In genomic region chr6:156258981-156259380, GRCh38 we compare ENCODE assay signal across 31 cellular contexts.
DNase-seq lines count a peak whose midpoint lies in the region; ATAC-seq and TF ChIP-seq lines count a peak whose summit lies in the region.
"Had no signal": no experiment of that assay in that cellular context is flagged by ENCODE, and none has a peak within 500 bp of the region (broad histone marks: within the 10 kb centered on the region; RNA-seq: fewer than 3 reads in every experiment).

No MANE protein-coding gene starts in this region.

- H3K4me3 ChIP-seq in PC-9 (no peak overlapping the region), thyroid gland (replicated peaks in 1 of 3) (no peak overlapping the region)
- H3K4me3 ChIP-seq: A549; BLaER1; BLaER1 treated with 17β-estradiol and CSF1 and Interleukin-3, amounts not matched to agents 10 nM and 100 nM had no signal

- no peak overlapping the region for H3K27ac ChIP-seq in PC-9
- no peak overlapping the region for H3K27ac ChIP-seq in thyroid gland
- H3K27ac ChIP-seq: 22Rv1; A549; BLaER1; BLaER1 treated with 17β-estradiol and CSF1 and Interleukin-3, amounts not matched to agents 10 nM and 100 nM; C4-2B had no signal

- intact Hi-C loops in PC-9 (cut with micrococcal nuclease; ENCODE audit: unreplicated experiment) (no loop called here), thyroid gland (cut with DNase I) (no loop called here)

- WGBS in thyroid gland, 2 donors: 20 to 61% methylated on average over 3 of the region's 3 CpGs

- CTCF ChIA-PET in PC-9 (lab: Charles Lee): no interaction called here
- CTCF ChIA-PET in T-cell (lab: Charles Lee): no interaction called here

- peaks cover 0 to 5% (median 4%) of the 10 kb centered on the region in 3 donors for H3K4me1 Mint-ChIP-seq in T-cell
- H3K4me1 Mint-ChIP-seq: CD14-positive monocyte; CD4-positive, alpha-beta memory T cell; CD8-positive, alpha-beta memory T cell had no signal

- no peaks in the 10 kb centered on the region for H3K9me3 ChIP-seq in PC-9 (ENCODE audit: insufficient read depth, low read depth)
- H3K9me3 ChIP-seq in thyroid gland: no peaks in the 10 kb centered on the region
- H3K9me3 ChIP-seq: A549, BE2C, BLaER1, Caco-2 had no signal

- H3K27me3 ChIP-seq in PC-9 (ENCODE audit: insufficient read depth, low read depth) (no peaks in the 10 kb centered on the region), thyroid gland (no peaks in the 10 kb centered on the region)
- H3K27me3 ChIP-seq: BE2C; BLaER1; BLaER1 treated with 17β-estradiol and CSF1 and Interleukin-3, amounts not matched to agents 10 nM and 100 nM had no signal

- DNase-seq in PC-9: no peak
- peak; percentile 73 to 78 for DNase-seq in thyroid gland
- DNase-seq in T-cell: no peak
- no peak for DNase-seq in GM19238 (ENCODE audit: insufficient read length, low spot score)
- DNase-seq: 8988T; ACHN; AML-193; BE2C; C1 segment of cervical spinal cord; Caco-2; Calu3; CD4-positive, alpha-beta memory T cell; CD4-positive, alpha-beta T cell; CD4-positive, CD25-positive, alpha-beta regulatory T cell; CD8-positive, alpha-beta memory T cell; CD8-positive, alpha-beta T cell; COR-L47; DMS 273 treated with DMSO at 0.1 percent for 48 hours; DMS153; DMS53; DMS79; DMS79 treated with DMSO at 0.1 percent for 48 hours; DND-41; EL had no signal

- H3K27me3 Mint-ChIP-seq in T-cell: no peaks in the 10 kb centered on the region
- H3K27me3 Mint-ChIP-seq: B cell; CD4-positive, alpha-beta memory T cell; CD4-positive, alpha-beta T cell had no signal

- no peaks in the 10 kb centered on the region for H3K4me1 ChIP-seq in PC-9 (replicated peaks; ENCODE audit: insufficient read depth)
- H3K4me1 ChIP-seq in thyroid gland: peaks cover 6 to 7% of the 10 kb centered on the region in 2 donors
- H3K4me1 ChIP-seq: A549, Caco-2 had no signal

- H3K9me3 Mint-ChIP-seq in T-cell: peaks cover 0 to 4% (median 0%) of the 10 kb centered on the region in 3 donors
- H3K9me3 Mint-ChIP-seq: CD4-positive, alpha-beta T cell; CD8-positive, alpha-beta T cell had no signal

- no peak for TF ChIP-seq CTCF in PC-9 (conservative IDR thresholded peaks at IDR 0.05)
- no peak for TF ChIP-seq CTCF in thyroid gland (IDR thresholded peaks at IDR 0.05)

- 0 out of 2 replicates have a peak overlapping the region, but pooled peaks have one; percentile 16 for H2AFZ ChIP-seq in PC-9

- no TSS peak for BruUV-seq in PC-9 (replicated peaks; lab: Mats Ljungman, UMichigan)

- H3K4me2 ChIP-seq in PC-9: no peak overlapping the region
- H3K4me2 ChIP-seq: A549; BLaER1; BLaER1 treated with 17β-estradiol and CSF1 and Interleukin-3, amounts not matched to agents 10 nM and 100 nM had no signal

- H3K4me3 Mint-ChIP-seq in T-cell: no peak overlapping the region
- H3K4me3 Mint-ChIP-seq: B cell; CD14-positive monocyte; CD4-positive, alpha-beta memory T cell; CD4-positive, alpha-beta T cell; CD4-positive, CD25-positive, alpha-beta regulatory T cell; CD8-positive, alpha-beta memory T cell; CD8-positive, alpha-beta T cell had no signal

- no peaks in the 10 kb centered on the region for H3K9me2 ChIP-seq in PC-9 (ENCODE audit: insufficient read depth)

- H3K36me3 Mint-ChIP-seq in T-cell: peaks cover 11% of the 10 kb centered on the region
- H3K36me3 Mint-ChIP-seq: CD14-positive monocyte; CD4-positive, CD25-positive, alpha-beta regulatory T cell; CD8-positive, alpha-beta T cell had no signal

- H3K79me2 ChIP-seq in PC-9 (ENCODE audit: low read depth): no peaks in the 10 kb centered on the region

- H3K27ac Mint-ChIP-seq in T-cell: no peak overlapping the region
- H3K27ac Mint-ChIP-seq: B cell; CD4-positive, alpha-beta T cell; CD4-positive, CD25-positive, alpha-beta regulatory T cell; CD8-positive, alpha-beta T cell had no signal

- no peak for TF ChIP-seq POLR2A in thyroid gland (IDR thresholded peaks at IDR 0.05)

- POLR2A ChIA-PET in PC-9 (lab: Charles Lee; ENCODE audit: unreplicated experiment): no interaction called here
- POLR2A ChIA-PET in T-cell (lab: Charles Lee): no interaction called here

- no peak for ATAC-seq in T-cell (replicated peaks in 1 of 4)
- ATAC-seq: A549; CD8-positive, alpha-beta T cell had no signal

- no peaks in the 10 kb centered on the region for H3K36me3 ChIP-seq in PC-9 (ENCODE audit: low read depth)
- H3K36me3 ChIP-seq in thyroid gland: no peaks in the 10 kb centered on the region
- H3K36me3 ChIP-seq: BE2C; BLaER1; BLaER1 treated with 17β-estradiol and CSF1 and Interleukin-3, amounts not matched to agents 10 nM and 100 nM had no signal

- no peaks in the 10 kb centered on the region for H3F3A ChIP-seq in PC-9 (ENCODE audit: insufficient read depth, low read depth)

- no peaks in the 10 kb centered on the region for H4K20me1 ChIP-seq in PC-9 (ENCODE audit: insufficient read depth)
- H4K20me1 ChIP-seq: BLaER1; BLaER1 treated with 17β-estradiol and CSF1 and Interleukin-3, amounts not matched to agents 10 nM and 100 nM had no signal

Comparison
In these comparisons a context has a peak if more than half of its experiments do, and no peak if none do; other contexts are left out.
1. DNase-seq: peak in thyroid gland (2 of 2); none in PC-9 (0 of 2), T-cell (0 of 34) and GM19238 (single experiment).